Comparison of ENCODE assay signal across 8 cellular contexts in the genomic region with DNA sequence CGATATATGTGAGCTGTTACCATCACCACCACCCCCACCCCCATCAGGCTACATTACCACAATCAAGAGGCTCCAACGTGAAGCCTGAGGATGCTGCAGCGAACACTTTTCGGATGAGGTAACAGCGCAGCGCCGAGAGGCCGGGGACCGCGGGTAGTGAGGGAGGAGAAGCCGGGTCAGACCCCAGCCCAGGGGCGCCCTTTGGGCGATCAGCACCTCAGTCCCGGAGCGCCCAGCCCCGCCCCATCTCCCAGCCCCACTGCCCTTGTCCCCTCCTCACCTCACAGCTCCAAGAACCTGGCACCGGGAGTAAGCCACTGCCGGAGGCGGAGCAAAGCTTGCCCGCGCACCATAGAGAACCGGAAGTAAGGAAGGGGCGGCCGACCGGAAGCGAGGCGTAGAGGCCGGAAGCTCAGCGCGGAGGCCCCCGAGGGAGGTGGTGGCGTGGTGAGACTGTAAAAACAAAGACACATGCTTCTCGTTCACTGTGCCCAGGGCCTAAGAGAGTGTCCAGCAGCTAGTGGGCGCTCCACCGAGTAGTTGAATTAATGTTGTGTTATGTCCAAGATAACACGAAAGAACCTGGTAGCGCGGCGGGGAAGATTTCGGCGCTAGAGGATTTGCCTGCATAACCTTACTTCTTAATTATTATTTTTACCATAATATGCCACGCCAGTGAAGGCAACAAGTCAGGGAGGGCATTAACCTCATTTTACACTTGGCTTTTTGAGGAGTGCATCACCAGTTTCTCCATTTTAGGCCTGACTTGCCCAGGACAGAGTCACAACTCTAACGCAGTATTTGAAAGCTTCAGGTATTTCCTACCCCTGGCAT. TPM values are rescaled to one million over a fixed set of nuclear protein-coding genes. Genes with fewer than 3 reads are reported as not detected.
DNase-seq lines count a peak whose midpoint lies in the region; ATAC-seq and TF ChIP-seq lines count a peak whose summit lies in the region.

Gene THOC5, minus strand, starts transcription at position 367 of the 834 bp plus-strand sequence. CDS start 4,610 bp downstream, outside the sequence.

- WGBS in esophagus, 2 donors = 1% methylated on average over 43 of the region's 43 CpGs

- peaks cover 17% of the 10 kb centered on the region for H3K36me3 Mint-ChIP-seq in activated T-cell treated with anti-CD3 and anti-CD28 coated beads, Interleukin-2, amount 50 U/mL, for 4 hours (ENCODE audit: insufficient read depth)

- POLR2A ChIA-PET in Panc1 (lab: Charles Lee) = no interaction called here

- H2AFZ ChIP-seq in DND-41 (ENCODE audit: low read depth, low read length) = peak within 1 kb of the TSS; percentile 97
- H2AFZ ChIP-seq in KMS-11 (ENCODE audit: low read depth) = peak within 1 kb of the TSS; percentile 54

- peaks cover 40% of the 10 kb centered on the region for H3K79me2 ChIP-seq in DND-41 (ENCODE audit: insufficient read depth, low read length)
- H3K79me2 ChIP-seq in KMS-11 (ENCODE audit: insufficient read depth, low read depth) = peaks cover 4% of the 10 kb centered on the region; the same call in 1 of the 2 replicates

- H3K9ac ChIP-seq in DND-41 (ENCODE audit: low read depth, low read length) (peak within 1 kb of the TSS; percentile 81), KMS-11 (peak within 1 kb of the TSS; percentile 45; the same call in 1 of the 2 replicates), muscle layer of colon (ENCODE audit: low read length) (peak within 1 kb of the TSS; percentile 71)

- peak; percentile 98 for ATAC-seq in DND-41 (ENCODE audit: insufficient read depth, low read depth)
- ATAC-seq in GM21737 (IDR thresholded peaks at IDR 0.05; ENCODE audit: unreplicated experiment) = peak; percentile 96
- ATAC-seq in Panc1 = peak; percentile 99
- peak; percentile 98 for ATAC-seq in activated T-cell treated with anti-CD3 and anti-CD28 coated beads, Interleukin-2, amount 50 U/mL, for 4 hours

- in situ Hi-C loops in Panc1 (cut with HindIII; ENCODE audit: low pct_unique_long_range_greater_than_20kb, low sequenced_read_pairs) = no loop called here

- CTCF ChIA-PET in Panc1 (lab: Charles Lee) = interaction anchor here (0.6 to 1.0 kb wide), 2 partner anchors 84 to 123 kb away, joined by 8 to 9 read pairs; no protein-coding TSS in a partner anchor

- H3K27ac ChIP-seq in DND-41 (ENCODE audit: low read length) (peak within 1 kb of the TSS; percentile 84), KMS-11 (peak within 1 kb of the TSS; percentile 52; the same call in 1 of the 2 replicates), Panc1 (ENCODE audit: low read length) (peak within 1 kb of the TSS; percentile 95), esophagus (ENCODE audit: low read depth in 2 of 2, low read length in 1 of 2) (peak within 1 kb of the TSS; percentile 89 to 91), muscle layer of colon (ENCODE audit: low read depth, low read length) (peak within 1 kb of the TSS; percentile 86)

- DNase-seq in DND-41 = peak; percentile 93
- DNase-seq in Panc1 (ENCODE audit: low read depth, low spot score) = peak; percentile 72
- DNase-seq in activated T-cell treated with anti-CD3 and anti-CD28 coated beads, Interleukin-2, amount 50 U/mL, for 4 hours = peak; percentile 84
- peak; percentile 76 for DNase-seq in stimulated activated CD8-positive, alpha-beta memory T cell treated with anti-CD3 and anti-CD28 coated beads, Interleukin-7, amount 100 ng/mL, for 24 hours (ENCODE audit: low read depth)

- peaks cover 26% of the 10 kb centered on the region for H3K4me1 Mint-ChIP-seq in activated T-cell treated with anti-CD3 and anti-CD28 coated beads, Interleukin-2, amount 50 U/mL, for 4 hours (ENCODE audit: low read depth)

- H3K4me1 ChIP-seq in DND-41 (ENCODE audit: insufficient read depth, low read length) (peaks cover 19% of the 10 kb centered on the region), KMS-11 (ENCODE audit: low read depth, poor library complexity, severe bottlenecking) (peaks cover 8% of the 10 kb centered on the region), Panc1 (ENCODE audit: control insufficient read depth, insufficient read depth, low read length) (peaks cover 8% of the 10 kb centered on the region), esophagus (ENCODE audit: control insufficient read depth in 2 of 2, insufficient read depth in 2 of 2, low read length in 1 of 2) (no peaks in the 10 kb centered on the region), muscle layer of colon (ENCODE audit: insufficient read depth, low read length) (peaks cover 7% of the 10 kb centered on the region)

- H3K9me3 ChIP-seq in DND-41 (ENCODE audit: insufficient read depth, low read length, severe bottlenecking) = no peaks in the 10 kb centered on the region
- no peaks in the 10 kb centered on the region for H3K9me3 ChIP-seq in Panc1 (ENCODE audit: control insufficient read depth, insufficient read depth, low read depth, low read length)
- no peaks in the 10 kb centered on the region for H3K9me3 ChIP-seq in esophagus (ENCODE audit: control insufficient read depth in 2 of 2, insufficient read depth in 1 of 2, low read depth in 1 of 2, low read length in 1 of 2)
- no peaks in the 10 kb centered on the region for H3K9me3 ChIP-seq in muscle layer of colon (ENCODE audit: low read length)

- H3K9me3 Mint-ChIP-seq in activated T-cell treated with anti-CD3 and anti-CD28 coated beads, Interleukin-2, amount 50 U/mL, for 4 hours = no peaks in the 10 kb centered on the region

- intact Hi-C loops in Panc1 (cut with micrococcal nuclease; ENCODE audit: unreplicated experiment) = no loop called here

- H3K4me3 ChIP-seq in DND-41 (ENCODE audit: low read depth in 1 of 2, low read length in 2 of 2) (peak within 1 kb of the TSS; percentile 66 to 99), KMS-11 (IDR thresholded peaks at IDR 0.05; ENCODE audit: insufficient read depth, low read depth, low read length) (no peak within 1 kb of the TSS), Panc1 (ENCODE audit: low read depth in 2 of 2, low read length in 2 of 2) (peak within 1 kb of the TSS; percentile 72 to 90), esophagus (ENCODE audit: low read depth in 1 of 2, low read length in 2 of 2) (peak within 1 kb of the TSS; percentile 64 to 70), muscle layer of colon (ENCODE audit: low read depth in 1 of 2, low read length in 2 of 2) (peak within 1 kb of the TSS; percentile 66 to 80)

- TF ChIP-seq CTCF in DND-41 (IDR thresholded peaks at IDR 0.05; ENCODE audit: borderline replicate concordance, extremely low read depth, low read length, poor library complexity, severe bottlenecking) (peak; percentile 57), KMS-11 (conservative IDR thresholded peaks at IDR 0.05; ENCODE audit: low read depth, low read length) (peak; percentile 40; the same call in 1 of the 2 replicates), Panc1 (IDR thresholded peaks at IDR 0.05) (peak; percentile 83)

- no peaks in the 10 kb centered on the region for H3K27me3 Mint-ChIP-seq in activated T-cell treated with anti-CD3 and anti-CD28 coated beads, Interleukin-2, amount 50 U/mL, for 4 hours (ENCODE audit: low read depth)

- H4K20me1 ChIP-seq in DND-41 (ENCODE audit: insufficient read depth, low read length) (no peaks in the 10 kb centered on the region), KMS-11 (ENCODE audit: insufficient read depth) (no peaks in the 10 kb centered on the region)

- H3K27me3 ChIP-seq in DND-41 (ENCODE audit: insufficient read depth, low read length, poor library complexity) (no peaks in the 10 kb centered on the region), KMS-11 (ENCODE audit: insufficient read depth, low read depth) (no peaks in the 10 kb centered on the region), Panc1 (ENCODE audit: control insufficient read depth, insufficient read depth, low read length) (no peaks in the 10 kb centered on the region), esophagus (ENCODE audit: control insufficient read depth in 1 of 2, insufficient read depth in 2 of 2, low read length in 2 of 2) (no peaks in the 10 kb centered on the region), muscle layer of colon (ENCODE audit: control insufficient read depth in 1 of 2, insufficient read depth in 2 of 2, low read length in 2 of 2) (no peaks in the 10 kb centered on the region)

- no TSS peak for BruUV-seq in Panc1 (replicated peaks; lab: Mats Ljungman, UMichigan)

- H3K36me3 ChIP-seq in DND-41 (ENCODE audit: insufficient read depth, low read length) = peaks cover 48% of the 10 kb centered on the region
- H3K36me3 ChIP-seq in KMS-11 (ENCODE audit: insufficient read depth) = no peaks in the 10 kb centered on the region
- H3K36me3 ChIP-seq in Panc1 (ENCODE audit: control insufficient read depth, insufficient read depth, low read length) = no peaks in the 10 kb centered on the region; the same call in 1 of the 2 replicates
- H3K36me3 ChIP-seq in esophagus (ENCODE audit: control insufficient read depth in 2 of 2, insufficient read depth in 2 of 2, low read length in 1 of 2) = peaks cover 4 to 8% of the 10 kb centered on the region in 2 donors
- peaks cover 17% of the 10 kb centered on the region for H3K36me3 ChIP-seq in muscle layer of colon (ENCODE audit: insufficient read depth, low read length)

- H3K4me2 ChIP-seq in DND-41 (ENCODE audit: insufficient read depth, low read length) (peak within 1 kb of the TSS; percentile 89), KMS-11 (peak within 1 kb of the TSS; percentile 85)

- peak within 1 kb of the TSS; percentile 91 for H3K4me3 Mint-ChIP-seq in activated T-cell treated with anti-CD3 and anti-CD28 coated beads, Interleukin-2, amount 50 U/mL, for 4 hours

RNA-seq across cellular contexts. Expression of gene THOC5, which starts in this region (rescaled TPM):
- total RNA-seq in Panc1 (2021; ENCODE audit: unreplicated experiment) = 74.4 TPM
- 43.1 TPM for polyA plus RNA-seq in Panc1 (2012; ENCODE audit: insufficient read length)
- total RNA-seq in activated T-cell treated with anti-CD3 and anti-CD28 coated beads, Interleukin-2, amount 50 U/mL, for 4 hours = 10 to 100 TPM; 69.2 to 69.7 (median 69.5) TPM
- 10 to 100 TPM; 11.7 to 15.5 TPM for polyA plus RNA-seq in esophagus
